29 cellular contexts compared by ENCODE assay signal in genomic region chr17:76645481-76645880, GRCh38. TPM values are rescaled to one million over a fixed set of nuclear protein-coding genes. Genes with fewer than 3 reads are reported as not detected.
DNase-seq lines count a peak whose midpoint lies in the region; ATAC-seq, FAIRE-seq and TF ChIP-seq lines count a peak whose summit lies in the region.
"Had no signal": no experiment of that assay in that cellular context is flagged by ENCODE, and none has a peak within 500 bp of the region (broad histone marks: within the 10 kb centered on the region; RNA-seq: fewer than 3 reads in every experiment).

No MANE protein-coding gene starts in this region.

- peak; percentile 51 for DNase-seq in NCI-H526 treated with DMSO at 0.1 percent for 48 hours (lab: John Stamatoyannopoulos, UW)
- DNase-seq in kidney = no peak
- DNase-seq in stimulated activated effector memory CD8-positive, alpha-beta T cell treated with anti-CD3 and anti-CD28 coated beads, Interleukin-12 subunit alpha, Interleukin-12 subunit beta, amount 100 ng/mL, for 72 hours (ENCODE audit: low spot score in 2 of 2) = no peak
- no peak for DNase-seq in NCI-H2196 treated with DMSO at 0.1 percent for 48 hours (lab: John Stamatoyannopoulos, UW; ENCODE audit: unreplicated experiment)
- no peak for DNase-seq in RKO (ENCODE audit: low spot score)
- DNase-seq: C1 segment of cervical spinal cord; heart left ventricle; Kasumi-1; left cardiac atrium; NCI-H1694 treated with DMSO at 0.1 percent for 48 hours; NCI-H69; SK-N-SH; stimulated activated CD4-positive, alpha-beta T cell treated with anti-CD3 and anti-CD28 coated beads, Interleukin-15, amount 100 ng/mL, for 24 hours had no signal

- no peak overlapping the region for H3K27ac Mint-ChIP-seq in stimulated activated effector memory CD8-positive, alpha-beta T cell treated with anti-CD3 and anti-CD28 coated beads, Interleukin-12 subunit alpha, Interleukin-12 subunit beta, amount 100 ng/mL, for 72 hours
- H3K27ac Mint-ChIP-seq: activated naive CD8-positive, alpha-beta T cell; natural killer cell treated with Interleukin-12 subunit alpha and Interleukin-12 subunit beta and Interleukin-15 and Interleukin-18, amount 100 ng/mL, for 72 hours had no signal

- H3K36me3 ChIP-seq in kidney (ENCODE audit: control insufficient read depth in 1 of 2, insufficient read depth in 2 of 2, low read length in 2 of 2) (no peaks in the 10 kb centered on the region), rectal smooth muscle tissue (ENCODE audit: control insufficient read depth, insufficient read depth, low read length) (no peaks in the 10 kb centered on the region)
- H3K36me3 ChIP-seq: ascending aorta, HAP-1, heart left ventricle, sigmoid colon had no signal

- TF ChIP-seq CTCF in C4-2B (conservative IDR thresholded peaks at IDR 0.05) (no peak), kidney (IDR thresholded peaks at IDR 0.05; ENCODE audit: borderline replicate concordance, extremely low read depth, insufficient read depth) (no peak)

- intact Hi-C loops in kidney (cut with DNase I) = no loop called here

- H3K9ac ChIP-seq in kidney (ENCODE audit: low read length in 2 of 2) (peak overlapping the region in 1 of 2 donors; percentile 44), rectal smooth muscle tissue (ENCODE audit: low read length) (peak overlapping the region; percentile 45)
- H3K9ac ChIP-seq: parathyroid adenoma, SK-N-SH had no signal

- peaks cover 4% of the 10 kb centered on the region for H3K4me1 Mint-ChIP-seq in stimulated activated effector memory CD8-positive, alpha-beta T cell treated with anti-CD3 and anti-CD28 coated beads, Interleukin-12 subunit alpha, Interleukin-12 subunit beta, amount 100 ng/mL, for 72 hours
- H3K4me1 Mint-ChIP-seq: central memory CD8-positive, alpha-beta T cell had no signal

- ATAC-seq in stimulated activated effector memory CD8-positive, alpha-beta T cell treated with anti-CD3 and anti-CD28 coated beads, Interleukin-12 subunit alpha, Interleukin-12 subunit beta, amount 100 ng/mL, for 72 hours = no peak
- no peak for ATAC-seq in HG02970 (IDR thresholded peaks at IDR 0.05; ENCODE audit: low FRiP score, unreplicated experiment)
- ATAC-seq: heart left ventricle; left cardiac atrium; natural killer cell treated with Interleukin-12 subunit alpha and Interleukin-12 subunit beta and Interleukin-15 and Interleukin-18, amount 100 ng/mL, for 72 hours had no signal

- H3K4me1 ChIP-seq in kidney (ENCODE audit: control insufficient read depth in 1 of 2, insufficient read depth in 1 of 2, low read depth in 1 of 2, low read length in 2 of 2) (peaks cover 9 to 18% of the 10 kb centered on the region in 2 donors), rectal smooth muscle tissue (ENCODE audit: control insufficient read depth, insufficient read depth, low read length) (no peaks in the 10 kb centered on the region)
- H3K4me1 ChIP-seq: ascending aorta, HAP-1, parathyroid adenoma, sigmoid colon had no signal

- H3K9me3 Mint-ChIP-seq in stimulated activated effector memory CD8-positive, alpha-beta T cell treated with anti-CD3 and anti-CD28 coated beads, Interleukin-12 subunit alpha, Interleukin-12 subunit beta, amount 100 ng/mL, for 72 hours = peaks cover 7% of the 10 kb centered on the region

- H3K27me3 ChIP-seq in rectal smooth muscle tissue (ENCODE audit: control insufficient read depth, insufficient read depth, low read length) = peaks cover 2% of the 10 kb centered on the region
- H3K27me3 ChIP-seq: ascending aorta, dorsolateral prefrontal cortex, heart left ventricle, sigmoid colon had no signal

- peak overlapping the region; percentile 97 for H3K27ac ChIP-seq in C4-2B
- peak overlapping the region; percentile 77 to 81 for H3K27ac ChIP-seq in kidney (ENCODE audit: low read depth in 2 of 2, low read length in 2 of 2)
- no peak overlapping the region for H3K27ac ChIP-seq in rectal smooth muscle tissue (ENCODE audit: low read depth, low read length)
- H3K27ac ChIP-seq: ascending aorta, dorsolateral prefrontal cortex, parathyroid adenoma, sigmoid colon had no signal

- H3K4me3 ChIP-seq in kidney (ENCODE audit: low read length in 2 of 2) = peak overlapping the region in 1 of 2 donors; percentile 13
- H3K4me3 ChIP-seq in rectal smooth muscle tissue (ENCODE audit: low read length) = no peak overlapping the region
- H3K4me3 ChIP-seq: ascending aorta, dorsolateral prefrontal cortex, HAP-1, heart left ventricle, sigmoid colon had no signal

- no peak for FAIRE-seq in kidney (lab: Jason Lieb, UNC)
- FAIRE-seq: endothelial cell of umbilical vein, GM12891 had no signal

- no peak overlapping the region for H3K4me3 Mint-ChIP-seq in stimulated activated effector memory CD8-positive, alpha-beta T cell treated with anti-CD3 and anti-CD28 coated beads, Interleukin-12 subunit alpha, Interleukin-12 subunit beta, amount 100 ng/mL, for 72 hours
- H3K4me3 Mint-ChIP-seq: activated naive CD8-positive, alpha-beta T cell; central memory CD8-positive, alpha-beta T cell; natural killer cell treated with Interleukin-12 subunit alpha and Interleukin-12 subunit beta and Interleukin-15 and Interleukin-18, amount 100 ng/mL, for 72 hours had no signal

- H3K36me3 Mint-ChIP-seq in stimulated activated effector memory CD8-positive, alpha-beta T cell treated with anti-CD3 and anti-CD28 coated beads, Interleukin-12 subunit alpha, Interleukin-12 subunit beta, amount 100 ng/mL, for 72 hours = no peaks in the 10 kb centered on the region

- no peaks in the 10 kb centered on the region for H3K9me3 ChIP-seq in kidney (ENCODE audit: control insufficient read depth in 1 of 2, low read length in 2 of 2)
- H3K9me3 ChIP-seq: HAP-1, sigmoid colon, SK-N-SH had no signal

RNA-seq across cellular contexts. Expression of gene ST6GALNAC1, which starts 1.9 kb away (rescaled TPM):
- 0.31 TPM for total RNA-seq in kidney
- not detected for polyA plus RNA-seq in kidney (ENCODE audit: insufficient read depth, low read depth, low replicate concordance)
- total RNA-seq: Daoy; natural killer cell treated with Interleukin-12 subunit alpha and Interleukin-12 subunit beta and Interleukin-15 and Interleukin-18, amount 100 ng/mL, for 72 hours had no signal
- polyA plus RNA-seq: AG04450, SK-N-SH had no signal

RNA-seq across cellular contexts. Expression of gene ST6GALNAC2, which starts 59.8 kb away (rescaled TPM):
- total RNA-seq in kidney = 28.6 TPM
- polyA plus RNA-seq in kidney (ENCODE audit: insufficient read depth, low read depth, low replicate concordance) = 6.5 TPM
- total RNA-seq: T-helper 2 cell treated with Interferon-gamma antibody and Interleukin-4, amounts not matched to agents 100 ng/mL and 5 ng/mL, for 36 hours had no signal
